Comparison of ENCODE assay signal across 1 cellular context in genomic region chr2:97663962-97664635, GRCh38.
TF ChIP-seq lines count a peak whose summit lies in the region.

Gene ACTR1B, minus strand, starts transcription at chr2:97664044. Its CDS starts 154 bp downstream, at chr2:97663890.

TF ChIP-seq in HepG2, 621 proteins besides CTCF, POLR2A, EP300 and RAD21 (continued from another document and continues in another):
- no peak for TF ChIP-seq ZNF407 (CRISPR knock-in tag; IDR thresholded peaks at IDR 0.05; ENCODE audit: not compliant biosample characterization)
- no peak for TF ChIP-seq TOE1 (CRISPR knock-in tag; IDR thresholded peaks at IDR 0.05)
- TF ChIP-seq CBX2 (IDR thresholded peaks at IDR 0.05; ENCODE audit: low read depth, low read length): no peak
- no peak for TF ChIP-seq CBX2 (CRISPR knock-in tag; IDR thresholded peaks at IDR 0.05; ENCODE audit: low read depth)
- TF ChIP-seq TMF1 (CRISPR knock-in tag; IDR thresholded peaks at IDR 0.05; ENCODE audit: low read depth): no peak
- TF ChIP-seq MEF2D (CRISPR knock-in tag; IDR thresholded peaks at IDR 0.05): peak; percentile 78
- no peak for TF ChIP-seq ZBTB4 (CRISPR knock-in tag; IDR thresholded peaks at IDR 0.05; ENCODE audit: borderline replicate concordance)
- no peak for TF ChIP-seq ZNF784 (CRISPR knock-in tag; IDR thresholded peaks at IDR 0.05; ENCODE audit: borderline replicate concordance)
- 0 out of 2 replicates have a peak, but pooled peaks have one; percentile 34 for TF ChIP-seq ZBTB44 (CRISPR knock-in tag; IDR thresholded peaks at IDR 0.05)
- no peak for TF ChIP-seq RAD51 (IDR thresholded peaks at IDR 0.05; ENCODE audit: borderline replicate concordance)
- no peak for TF ChIP-seq SIX1 (CRISPR knock-in tag; IDR thresholded peaks at IDR 0.05; ENCODE audit: borderline replicate concordance)
- TF ChIP-seq JUND (CRISPR knock-in tag; IDR thresholded peaks at IDR 0.05): peak; percentile 95
- TF ChIP-seq ZNF619 (CRISPR knock-in tag; IDR thresholded peaks at IDR 0.05): 0 out of 2 replicates have a peak, but pooled peaks have one; percentile 64
- TF ChIP-seq KLF13 (CRISPR knock-in tag; IDR thresholded peaks at IDR 0.05): no peak
- no peak; the same call in 1 of the 2 replicates for TF ChIP-seq ZKSCAN8 (CRISPR knock-in tag; IDR thresholded peaks at IDR 0.05; ENCODE audit: borderline replicate concordance)
- no peak for TF ChIP-seq ZNF605 (CRISPR knock-in tag; IDR thresholded peaks at IDR 0.05)
- TF ChIP-seq ASH2L (IDR thresholded peaks at IDR 0.05; ENCODE audit: insufficient read length, low read depth, low read length): peak; percentile 61
- TF ChIP-seq PPARG (CRISPR knock-in tag; conservative IDR thresholded peaks at IDR 0.05): peak; percentile 16; the same call in 1 of the 2 replicates
- TF ChIP-seq REL (CRISPR knock-in tag; conservative IDR thresholded peaks at IDR 0.05): no peak
- TF ChIP-seq ZNF367 (CRISPR knock-in tag; IDR thresholded peaks at IDR 0.05; ENCODE audit: borderline replicate concordance): no peak
- peak; percentile 80; the same call in 1 of the 2 replicates for TF ChIP-seq AKNA (CRISPR knock-in tag; IDR thresholded peaks at IDR 0.05; ENCODE audit: borderline replicate concordance)
- TF ChIP-seq PLRG1 (conservative IDR thresholded peaks at IDR 0.05): no peak
- 0 out of 2 replicates have a peak, but pooled peaks have one; percentile 64 for TF ChIP-seq HES4 (CRISPR knock-in tag; IDR thresholded peaks at IDR 0.05; ENCODE audit: borderline replicate concordance)
- no peak for TF ChIP-seq ZNF20 (CRISPR knock-in tag; IDR thresholded peaks at IDR 0.05)
- peak; percentile 100 for TF ChIP-seq ZFP91 (CRISPR knock-in tag; IDR thresholded peaks at IDR 0.05; ENCODE audit: borderline replicate concordance)
- no peak for TF ChIP-seq HNF4G (IDR thresholded peaks at IDR 0.05; ENCODE audit: borderline replicate concordance, low read depth, low read length)
- TF ChIP-seq HNF4G (CRISPR knock-in tag; IDR thresholded peaks at IDR 0.05; ENCODE audit: borderline replicate concordance, low read depth): no peak
- TF ChIP-seq PHF20 (CRISPR knock-in tag; IDR thresholded peaks at IDR 0.05): no peak; the same call in 1 of the 2 replicates
- TF ChIP-seq PAWR (CRISPR knock-in tag; IDR thresholded peaks at IDR 0.05; ENCODE audit: borderline replicate concordance): no peak
- no peak for TF ChIP-seq TERF1 (CRISPR knock-in tag; IDR thresholded peaks at IDR 0.05)
- TF ChIP-seq ZFP1 (CRISPR knock-in tag; IDR thresholded peaks at IDR 0.05): no peak
